In the genomic region with DNA sequence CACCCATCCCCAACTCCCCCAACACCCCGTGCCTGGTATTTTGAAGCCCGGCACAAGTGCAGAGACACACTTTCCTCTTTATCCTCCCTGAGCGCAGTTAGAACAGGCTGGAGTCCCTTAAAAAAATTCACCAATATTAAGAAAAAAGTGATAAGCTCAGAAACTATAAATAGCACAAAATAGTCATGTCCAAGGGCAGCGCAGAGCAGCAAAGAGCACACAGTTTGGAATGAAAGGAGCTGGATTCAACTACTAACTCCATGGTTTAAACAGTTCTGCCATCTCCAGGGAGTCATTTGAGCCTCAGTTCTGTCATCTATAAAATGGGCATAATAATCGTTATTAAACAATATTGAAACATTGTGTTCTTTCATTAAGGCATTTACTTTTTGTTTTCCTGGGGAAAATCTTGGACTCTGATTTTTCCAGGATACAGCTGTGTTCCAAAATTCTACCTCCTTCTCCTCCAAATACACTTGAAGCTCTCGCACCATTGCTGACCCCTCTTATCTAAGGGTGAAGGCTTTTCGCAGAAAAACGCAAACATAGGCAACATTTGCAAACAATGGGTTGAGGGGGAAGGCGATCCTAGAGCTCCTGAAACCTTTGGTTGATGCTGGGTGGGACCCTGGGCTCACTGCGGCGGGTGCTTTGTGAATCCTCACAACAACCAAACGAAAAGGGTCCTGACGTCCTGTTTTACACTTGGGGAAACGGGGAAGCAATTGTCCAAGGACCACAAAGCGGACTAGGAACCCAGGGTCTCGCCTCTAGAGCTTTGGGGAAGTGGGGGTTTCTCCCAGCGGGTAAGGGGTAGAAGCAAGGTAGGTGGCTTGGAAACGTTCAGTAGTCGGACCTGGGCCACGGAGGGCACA, we compare ENCODE assay signal across 1 cellular context.
TF ChIP-seq lines count a peak whose summit lies in the region.

No MANE protein-coding gene starts in this region.

TF ChIP-seq in IMR-90, 13 proteins besides CTCF, POLR2A, EP300 and RAD21:
- TF ChIP-seq, protein P1, sequence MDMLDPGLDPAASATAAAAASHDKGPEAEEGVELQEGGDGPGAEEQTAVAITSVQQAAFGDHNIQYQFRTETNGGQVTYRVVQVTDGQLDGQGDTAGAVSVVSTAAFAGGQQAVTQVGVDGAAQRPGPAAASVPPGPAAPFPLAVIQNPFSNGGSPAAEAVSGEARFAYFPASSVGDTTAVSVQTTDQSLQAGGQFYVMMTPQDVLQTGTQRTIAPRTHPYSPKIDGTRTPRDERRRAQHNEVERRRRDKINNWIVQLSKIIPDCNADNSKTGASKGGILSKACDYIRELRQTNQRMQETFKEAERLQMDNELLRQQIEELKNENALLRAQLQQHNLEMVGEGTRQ (IDR thresholded peaks at IDR 0.05; ENCODE audit: low read depth, low read length), result no peak
- TF ChIP-seq MAFK (IDR thresholded peaks at IDR 0.05; ENCODE audit: low read depth, low read length), result no peak
- no peak for TF ChIP-seq MXI1 (IDR thresholded peaks at IDR 0.05; ENCODE audit: borderline replicate concordance, low read depth, low read length)
- no peak for TF ChIP-seq FOS (IDR thresholded peaks at IDR 0.05; ENCODE audit: low read depth, low read length)
- no peak for TF ChIP-seq CHD1 (IDR thresholded peaks at IDR 0.05; ENCODE audit: low read depth, low read length)
- no peak for TF ChIP-seq RFX5 (IDR thresholded peaks at IDR 0.05; ENCODE audit: low read depth, low read length)
TF ChIP-seq in IMR-90: peak in this region for 0.
